ENCODE assay signal across 34 cellular contexts in the genomic region with DNA sequence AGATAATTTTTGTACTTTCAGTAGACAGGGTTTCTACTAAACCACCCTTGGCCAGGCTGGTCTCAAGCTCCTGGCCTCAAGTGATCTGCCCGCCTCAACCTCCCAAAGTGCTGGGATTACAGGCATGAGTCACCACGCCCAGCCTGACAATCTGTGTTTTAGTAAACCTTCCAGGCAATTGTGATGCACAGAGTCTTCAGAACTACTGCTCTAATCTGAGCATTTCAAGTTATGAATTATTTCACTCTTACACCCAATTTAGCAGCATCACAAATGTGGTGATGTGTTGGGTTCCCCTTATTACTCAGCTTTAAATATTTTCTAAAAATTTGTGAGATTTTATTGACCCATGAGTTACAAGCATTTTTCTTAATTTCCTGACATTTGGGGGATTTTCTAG.
DNase-seq lines count a peak whose midpoint lies in the region; ATAC-seq, FAIRE-seq and TF ChIP-seq lines count a peak whose summit lies in the region.
"Had no signal": no experiment of that assay in that cellular context is flagged by ENCODE, and none has a peak within 500 bp of the region (broad histone marks: within the 10 kb centered on the region; RNA-seq: fewer than 3 reads in every experiment).

No MANE protein-coding gene starts in this region.

- H3K4me1 Mint-ChIP-seq in activated CD4-positive, alpha-beta T cell treated with anti-CD3 and anti-CD28 coated beads for 36 hours = no peaks in the 10 kb centered on the region
- H3K4me1 Mint-ChIP-seq in activated T-helper 17 cell treated with anti-CD3 and anti-CD28 coated beads, Interleukin-2, amount 50 U/mL, for 72 hours = no peaks in the 10 kb centered on the region
- no peaks in the 10 kb centered on the region for H3K4me1 Mint-ChIP-seq in stimulated activated effector memory CD8-positive, alpha-beta T cell treated with anti-CD3 and anti-CD28 coated beads, Interleukin-12 subunit alpha, Interleukin-12 subunit beta, amount 100 ng/mL, for 72 hours
- H3K4me1 Mint-ChIP-seq: B cell; CD14-positive monocyte; CD4-positive, alpha-beta memory T cell; CD8-positive, alpha-beta memory T cell had no signal

- CTCF ChIA-PET in activated CD4-positive, alpha-beta T cell treated with anti-CD3 and anti-CD28 coated beads for 36 hours (lab: Charles Lee) = no interaction called here

- POLR2A ChIA-PET in activated CD4-positive, alpha-beta T cell treated with anti-CD3 and anti-CD28 coated beads for 36 hours (lab: Charles Lee) = no interaction called here

- no peak overlapping the region for H3K4me3 ChIP-seq in lower leg skin (ENCODE audit: low read depth, poor library complexity, severe bottlenecking)
- H3K4me3 ChIP-seq: A549; BLaER1; BLaER1 treated with 17β-estradiol and CSF1 and Interleukin-3, amounts not matched to agents 10 nM and 100 nM had no signal

- intact Hi-C loops in activated CD4-positive, alpha-beta T cell treated with anti-CD3 and anti-CD28 coated beads for 36 hours (cut with DNase I, micrococcal nuclease) = no loop called here
- intact Hi-C loops in lower leg skin (cut with DNase I; ENCODE audit: low total_unique reads) = no loop called here

- no peak overlapping the region for H3K27ac Mint-ChIP-seq in activated CD4-positive, alpha-beta T cell treated with anti-CD3 and anti-CD28 coated beads for 36 hours
- no peak overlapping the region for H3K27ac Mint-ChIP-seq in activated T-helper 17 cell treated with anti-CD3 and anti-CD28 coated beads, Interleukin-2, amount 50 U/mL, for 72 hours
- no peak overlapping the region for H3K27ac Mint-ChIP-seq in stimulated activated effector memory CD8-positive, alpha-beta T cell treated with anti-CD3 and anti-CD28 coated beads, Interleukin-12 subunit alpha, Interleukin-12 subunit beta, amount 100 ng/mL, for 72 hours
- H3K27ac Mint-ChIP-seq: B cell; CD14-positive monocyte; CD4-positive, alpha-beta memory T cell; CD4-positive, alpha-beta T cell; CD4-positive, CD25-positive, alpha-beta regulatory T cell; CD8-positive, alpha-beta memory T cell; CD8-positive, alpha-beta T cell had no signal

- FAIRE-seq in urothelium cell line (lab: Jason Lieb, UNC) = peak; percentile 17
- FAIRE-seq: A549, D721Med had no signal

- H3K36me3 Mint-ChIP-seq in activated CD4-positive, alpha-beta T cell treated with anti-CD3 and anti-CD28 coated beads for 36 hours (ENCODE audit: low read depth) = peaks cover 7% of the 10 kb centered on the region
- H3K36me3 Mint-ChIP-seq in activated T-helper 17 cell treated with anti-CD3 and anti-CD28 coated beads, Interleukin-2, amount 50 U/mL, for 72 hours (ENCODE audit: low read depth) = peaks cover 11% of the 10 kb centered on the region
- H3K36me3 Mint-ChIP-seq in stimulated activated effector memory CD8-positive, alpha-beta T cell treated with anti-CD3 and anti-CD28 coated beads, Interleukin-12 subunit alpha, Interleukin-12 subunit beta, amount 100 ng/mL, for 72 hours = no peaks in the 10 kb centered on the region

- no peak for DNase-seq in activated CD4-positive, alpha-beta T cell treated with anti-CD3 and anti-CD28 coated beads for 36 hours
- DNase-seq in activated CD4-positive, alpha-beta T cell treated with anti-CD3 and anti-CD28 coated beads for 48 hours = no peak
- no peak for DNase-seq in stimulated activated effector memory CD8-positive, alpha-beta T cell treated with anti-CD3 and anti-CD28 coated beads, Interleukin-12 subunit alpha, Interleukin-12 subunit beta, amount 100 ng/mL, for 72 hours (ENCODE audit: low spot score in 2 of 2)
- no peak for DNase-seq in urothelium cell line (ENCODE audit: low spot score)
- no peak for DNase-seq in NCI-H345 (lab: John Stamatoyannopoulos, UW)
- DNase-seq in lower leg skin (ENCODE audit: low spot score in 2 of 2) = no peak
- DNase-seq: 8988T; ACHN; AML-193; BE2C; C1 segment of cervical spinal cord; Caco-2; Calu3; CD4-positive, alpha-beta memory T cell; CD4-positive, alpha-beta T cell; CD4-positive, CD25-positive, alpha-beta regulatory T cell; CD8-positive, alpha-beta memory T cell; CD8-positive, alpha-beta T cell; COR-L47; DMS 273 treated with DMSO at 0.1 percent for 48 hours; DMS153; DMS53; DMS79; DMS79 treated with DMSO at 0.1 percent for 48 hours; DND-41; EL had no signal

- WGBS in lower leg skin, 2 donors = 88 to 100% methylated on average over 2 of the region's 2 CpGs

- no peak for TF ChIP-seq POLR2A in lower leg skin (IDR thresholded peaks at IDR 0.05)

- no peak for TF ChIP-seq CTCF in lower leg skin (IDR thresholded peaks at IDR 0.05)

- ATAC-seq in activated CD4-positive, alpha-beta T cell treated with anti-CD3 and anti-CD28 coated beads for 36 hours = peak; percentile 33
- ATAC-seq in activated T-helper 17 cell treated with anti-CD3 and anti-CD28 coated beads, Interleukin-2, amount 50 U/mL, for 72 hours (replicated peaks) = peak; percentile 56
- ATAC-seq in stimulated activated effector memory CD8-positive, alpha-beta T cell treated with anti-CD3 and anti-CD28 coated beads, Interleukin-12 subunit alpha, Interleukin-12 subunit beta, amount 100 ng/mL, for 72 hours = peak; percentile 37
- ATAC-seq in HG02610 (IDR thresholded peaks at IDR 0.05; ENCODE audit: unreplicated experiment) = no peak
- ATAC-seq: A549; CD8-positive, alpha-beta T cell had no signal

- no peak overlapping the region for H3K4me3 Mint-ChIP-seq in activated CD4-positive, alpha-beta T cell treated with anti-CD3 and anti-CD28 coated beads for 36 hours
- H3K4me3 Mint-ChIP-seq in activated T-helper 17 cell treated with anti-CD3 and anti-CD28 coated beads, Interleukin-2, amount 50 U/mL, for 72 hours = no peak overlapping the region
- no peak overlapping the region for H3K4me3 Mint-ChIP-seq in stimulated activated effector memory CD8-positive, alpha-beta T cell treated with anti-CD3 and anti-CD28 coated beads, Interleukin-12 subunit alpha, Interleukin-12 subunit beta, amount 100 ng/mL, for 72 hours
- H3K4me3 Mint-ChIP-seq: B cell; CD14-positive monocyte; CD4-positive, alpha-beta memory T cell; CD4-positive, alpha-beta T cell; CD4-positive, CD25-positive, alpha-beta regulatory T cell; CD8-positive, alpha-beta memory T cell; CD8-positive, alpha-beta T cell had no signal

- no peaks in the 10 kb centered on the region for H3K9me3 Mint-ChIP-seq in activated CD4-positive, alpha-beta T cell treated with anti-CD3 and anti-CD28 coated beads for 36 hours (ENCODE audit: low read depth)
- H3K9me3 Mint-ChIP-seq in activated T-helper 17 cell treated with anti-CD3 and anti-CD28 coated beads, Interleukin-2, amount 50 U/mL, for 72 hours = peaks cover under 1% of the 10 kb centered on the region
- no peaks in the 10 kb centered on the region for H3K9me3 Mint-ChIP-seq in stimulated activated effector memory CD8-positive, alpha-beta T cell treated with anti-CD3 and anti-CD28 coated beads, Interleukin-12 subunit alpha, Interleukin-12 subunit beta, amount 100 ng/mL, for 72 hours
- H3K9me3 Mint-ChIP-seq: CD4-positive, alpha-beta memory T cell; CD4-positive, alpha-beta T cell; CD8-positive, alpha-beta memory T cell; CD8-positive, alpha-beta T cell had no signal

- no peaks in the 10 kb centered on the region for H3K27me3 Mint-ChIP-seq in activated CD4-positive, alpha-beta T cell treated with anti-CD3 and anti-CD28 coated beads for 36 hours
- H3K27me3 Mint-ChIP-seq in activated T-helper 17 cell treated with anti-CD3 and anti-CD28 coated beads, Interleukin-2, amount 50 U/mL, for 72 hours = no peaks in the 10 kb centered on the region
- H3K27me3 Mint-ChIP-seq: B cell; CD4-positive, alpha-beta memory T cell; CD4-positive, alpha-beta T cell; CD4-positive, CD25-positive, alpha-beta regulatory T cell; CD8-positive, alpha-beta memory T cell had no signal
